ENCODE assay signal across 9 cellular contexts in the genomic region with DNA sequence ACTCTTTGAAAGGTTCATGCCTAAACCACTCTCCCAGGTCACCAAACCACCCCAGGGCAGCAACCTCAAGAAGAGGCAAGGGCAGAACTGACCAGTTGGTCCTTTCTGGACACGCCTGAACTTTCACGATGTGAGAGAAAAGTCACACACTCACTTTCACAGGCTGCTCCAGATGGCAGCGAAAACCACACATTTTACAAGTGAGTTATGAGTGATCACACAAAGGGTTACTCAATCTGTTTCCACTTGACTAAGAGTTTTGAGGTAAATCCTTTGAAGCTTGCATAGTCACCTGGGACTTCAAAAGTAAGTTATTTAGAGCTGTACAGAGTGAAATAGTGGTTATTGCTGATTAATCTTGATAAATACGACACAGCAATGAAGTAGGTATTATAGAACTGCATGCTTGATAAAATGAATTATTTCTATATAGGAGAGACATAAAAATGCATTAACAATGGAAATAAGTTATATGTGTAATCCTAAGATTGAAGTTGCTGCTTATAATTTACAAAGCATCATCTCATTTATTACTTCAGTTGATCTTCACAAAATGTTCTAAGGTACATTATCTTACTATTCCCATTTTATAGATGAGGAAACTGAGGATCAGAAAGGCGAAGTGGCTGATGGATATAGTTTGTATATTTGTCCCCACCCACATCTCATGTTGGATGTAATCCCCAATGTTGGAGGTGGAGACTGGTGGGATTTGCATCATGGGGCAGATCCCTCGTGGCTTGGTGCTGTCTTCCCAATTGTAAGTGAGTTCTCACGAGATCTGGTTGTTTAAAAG.
DNase-seq lines count a peak whose midpoint lies in the region; ATAC-seq and TF ChIP-seq lines count a peak whose summit lies in the region.
"Had no signal": no experiment of that assay in that cellular context is flagged by ENCODE, and none has a peak within 500 bp of the region (broad histone marks: within the 10 kb centered on the region; RNA-seq: fewer than 3 reads in every experiment).

No MANE protein-coding gene starts in this region.

- ATAC-seq in HG03039 (IDR thresholded peaks at IDR 0.05; ENCODE audit: unreplicated experiment): peak; percentile 89
- no peak for ATAC-seq in upper lobe of left lung (ENCODE audit: low FRiP score in 2 of 2)
- ATAC-seq: heart right ventricle had no signal

- intact Hi-C loops in A673 (cut with micrococcal nuclease; ENCODE audit: unreplicated experiment): no loop called here

- BruUV-seq in A673 (replicated peaks; lab: Mats Ljungman, UMichigan): no TSS peak

- H3K9me3 ChIP-seq in A673 (ENCODE audit: low read depth, low read length, poor library complexity, severe bottlenecking) (no peaks in the 10 kb centered on the region), upper lobe of left lung (no peaks in the 10 kb centered on the region)

- no peak overlapping the region for H3K27ac ChIP-seq in A673 (ENCODE audit: low read depth, low read length, poor library complexity, severe bottlenecking)
- no peak overlapping the region for H3K27ac ChIP-seq in upper lobe of left lung

- no peak for TF ChIP-seq CTCF in GM13976 (IDR thresholded peaks at IDR 0.05; ENCODE audit: borderline replicate concordance, control extremely low read depth, extremely low read depth, insufficient read depth, missing control alignments)
- no peak for TF ChIP-seq CTCF in A673 (conservative IDR thresholded peaks at IDR 0.05; ENCODE audit: low read depth, low read length)
- TF ChIP-seq CTCF in upper lobe of left lung (IDR thresholded peaks at IDR 0.05): no peak

- TF ChIP-seq POLR2A in upper lobe of left lung (IDR thresholded peaks at IDR 0.05): no peak

- CTCF ChIA-PET in A673 (lab: Charles Lee): no interaction called here

- no peak overlapping the region for H3K4me3 ChIP-seq in A673 (ENCODE audit: low read depth, low read length, poor library complexity, severe bottlenecking)
- H3K4me3 ChIP-seq in upper lobe of left lung: no peak overlapping the region
- H3K4me3 ChIP-seq: heart right ventricle had no signal

- H3K27me3 ChIP-seq in A673 (replicated peaks; ENCODE audit: insufficient read depth, low read depth, low read length, poor library complexity): no peaks in the 10 kb centered on the region
- H3K27me3 ChIP-seq in upper lobe of left lung: no peaks in the 10 kb centered on the region
- H3K27me3 ChIP-seq: heart right ventricle had no signal

- H3K4me1 ChIP-seq in A673 (ENCODE audit: insufficient read depth, low read length, poor library complexity, severe bottlenecking) (peaks cover 7% of the 10 kb centered on the region), upper lobe of left lung (peaks cover 18 to 37% (median 26%) of the 10 kb centered on the region in 4 donors)

- H3K36me3 ChIP-seq in A673 (ENCODE audit: insufficient read depth, low read length, poor library complexity, severe bottlenecking): no peaks in the 10 kb centered on the region
- H3K36me3 ChIP-seq in upper lobe of left lung: no peaks in the 10 kb centered on the region
- H3K36me3 ChIP-seq: heart right ventricle had no signal

- POLR2A ChIA-PET in A673 (lab: Charles Lee; ENCODE audit: low non-redundant PET): no interaction called here

- peak; percentile 80 for DNase-seq in GM13976 (ENCODE audit: low spot score)
- DNase-seq in GM19240 (ENCODE audit: insufficient read length, low spot score): peak; percentile 38
- DNase-seq in activated naive CD4-positive, alpha-beta T cell treated with anti-CD3 and anti-CD28 coated beads, Interleukin-2, amount 50 U/mL, for 16 hours: peak; percentile 35
- no peak for DNase-seq in A673 (ENCODE audit: low spot score)
- DNase-seq in D341Med (ENCODE audit: low spot score): no peak
- no peak for DNase-seq in SIG-M5 (lab: John Stamatoyannopoulos, UW)
- no peak for DNase-seq in upper lobe of left lung
- DNase-seq: heart right ventricle had no signal

- 77 to 86% methylated on average over 7 of the region's 7 CpGs for WGBS in upper lobe of left lung, 2 donors

- in situ Hi-C loops in GM13976 (cut with MboI; ENCODE audit: low sequenced_read_pairs, unreplicated experiment): no loop called here

- no peak for TF ChIP-seq EP300 in upper lobe of left lung (IDR thresholded peaks at IDR 0.05)

Comparison
In these comparisons a context has a peak if more than half of its experiments do, and no peak if none do; other contexts are left out.
1. DNase-seq: peak in GM13976 (single experiment), GM19240 (single experiment) and activated naive CD4-positive, alpha-beta T cell treated with anti-CD3 and anti-CD28 coated beads, Interleukin-2, amount 50 U/mL, for 16 hours (single experiment); none in A673 (single experiment), D341Med (single experiment), SIG-M5 (single experiment) and upper lobe of left lung (0 of 2).